Comparison of ENCODE assay signal across 9 cellular contexts in the genomic region with DNA sequence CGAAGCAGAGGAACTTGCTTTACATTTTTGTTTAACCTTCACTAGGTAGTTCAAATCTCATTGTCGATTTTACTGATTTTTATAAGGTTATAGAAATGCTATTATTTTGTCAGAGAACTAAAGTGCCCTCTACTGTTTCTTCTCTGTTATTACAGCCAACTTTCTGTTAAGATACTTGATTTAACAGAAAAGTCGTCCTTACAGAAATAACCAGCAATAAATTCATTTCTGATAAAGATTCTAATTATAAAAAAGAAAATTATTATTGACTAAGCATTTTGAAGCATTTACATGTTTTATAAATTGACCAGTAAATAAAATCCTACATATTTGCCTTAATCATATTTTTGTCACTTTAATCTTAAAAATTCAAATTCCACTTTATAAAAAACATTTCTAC.
DNase-seq lines count a peak whose midpoint lies in the region; ATAC-seq, FAIRE-seq and TF ChIP-seq lines count a peak whose summit lies in the region.
"Had no signal": no experiment of that assay in that cellular context is flagged by ENCODE, and none has a peak within 500 bp of the region (broad histone marks: within the 10 kb centered on the region; RNA-seq: fewer than 3 reads in every experiment).

No MANE protein-coding gene starts in this region.

- no peak overlapping the region for H3K4me3 Mint-ChIP-seq in astrocyte (ENCODE audit: unreplicated experiment)
- H3K4me3 Mint-ChIP-seq: T-helper 1 cell treated with Interleukin-12 subunit alpha and Interleukin-12 subunit beta and Interleukin-4 antibody, amounts not matched to agents 30 μg/mL and 1 μg/mL, for 36 hours had no signal

- TF ChIP-seq CTCF in GM10248 (IDR thresholded peaks at IDR 0.05; ENCODE audit: control extremely low read depth, extremely low read depth, low read depth, missing control alignments) (peak; percentile 56), astrocyte (IDR thresholded peaks at IDR 0.05; ENCODE audit: insufficient read depth, low read depth, low read length) (peak; percentile 63), HepG2 (CRISPR knock-in tag; IDR thresholded peaks at IDR 0.05) (peak; percentile 37; the same call in 1 of the 2 replicates)

- ATAC-seq in HepG2 (no peak), GM18858 (IDR thresholded peaks at IDR 0.05; ENCODE audit: unreplicated experiment) (no peak), GM21515 (IDR thresholded peaks at IDR 0.05; ENCODE audit: unreplicated experiment) (no peak)

- no peak for TF ChIP-seq POLR2A in HepG2 (IDR thresholded peaks at IDR 0.05; ENCODE audit: insufficient read depth in 1 of 2, low read depth in 2 of 2, low read length in 2 of 2)

- H3K9ac ChIP-seq in astrocyte (ENCODE audit: low read length) (no peak overlapping the region), HepG2 (ENCODE audit: insufficient read depth, low read depth, low read length) (no peak overlapping the region)

- TF ChIP-seq RAD21 in HepG2 (CRISPR knock-in tag; IDR thresholded peaks at IDR 0.05), result no peak

- no peak overlapping the region for H3K27ac Mint-ChIP-seq in astrocyte (ENCODE audit: unreplicated experiment)
- H3K27ac Mint-ChIP-seq: T-helper 1 cell treated with Interleukin-12 subunit alpha and Interleukin-12 subunit beta and Interleukin-4 antibody, amounts not matched to agents 30 μg/mL and 1 μg/mL, for 36 hours had no signal

- H2AFZ ChIP-seq in astrocyte (ENCODE audit: low read depth, low read length), result no peak overlapping the region
- no peak overlapping the region for H2AFZ ChIP-seq in HepG2 (ENCODE audit: low read length)

- no peaks in the 10 kb centered on the region for H3K9me3 Mint-ChIP-seq in astrocyte (ENCODE audit: unreplicated experiment)
- H3K9me3 Mint-ChIP-seq: T-helper 1 cell treated with Interleukin-12 subunit alpha and Interleukin-12 subunit beta and Interleukin-4 antibody, amounts not matched to agents 30 μg/mL and 1 μg/mL, for 36 hours had no signal

- in situ Hi-C loops in HepG2 (cut with HindIII; ENCODE audit: extremely low pct_ligation_motif_present, low pct_unique_long_range_greater_than_20kb), result no loop called here

- intact Hi-C loops in HepG2 (cut with micrococcal nuclease; ENCODE audit: unreplicated experiment), result loop anchor here (1.0 to 2.0 kb wide), 2 partner anchors 61 to 158 kb away; partner anchors contain the start of gene OGFRL1

- H3K4me2 ChIP-seq in astrocyte (ENCODE audit: low read length), result no peak overlapping the region
- no peak overlapping the region for H3K4me2 ChIP-seq in HepG2 (ENCODE audit: low read depth, low read length)

- FAIRE-seq in astrocyte (lab: Jason Lieb, UNC) (peak; percentile 54), HepG2 (lab: Jason Lieb, UNC) (no peak)

- H4K20me1 ChIP-seq in astrocyte (ENCODE audit: insufficient read depth, low read length) (no peaks in the 10 kb centered on the region), HepG2 (ENCODE audit: insufficient read depth, low read length) (no peaks in the 10 kb centered on the region)

- H3K27me3 Mint-ChIP-seq in astrocyte (ENCODE audit: low read depth, unreplicated experiment), result no peaks in the 10 kb centered on the region

- no TSS peak for BruUV-seq in HepG2 (replicated peaks; lab: Mats Ljungman, UMichigan)

- H3K36me3 ChIP-seq in astrocyte (ENCODE audit: insufficient read depth, low read length) (no peaks in the 10 kb centered on the region), HepG2 (replicated peaks in 1 of 2; ENCODE audit: control insufficient read depth in 1 of 2, insufficient read depth in 2 of 2, low read length in 2 of 2) (no peaks in the 10 kb centered on the region)

- CTCF ChIA-PET in GM10248 (lab: Yijun Ruan, JAX), result interaction anchor here (2.5 kb wide), 1 partner anchor 159 kb away, joined by 8 read pairs; no protein-coding TSS in a partner anchor
- CTCF ChIA-PET in HepG2 (lab: Yijun Ruan, JAX; ENCODE audit: low intra/inter-chr PET ratio, low total read pairs), result interaction anchor here (1.7 kb wide), 1 partner anchor 158 kb away, joined by 7 read pairs; no protein-coding TSS in a partner anchor

- H3K79me2 ChIP-seq in astrocyte (ENCODE audit: insufficient read depth, low read length) (no peaks in the 10 kb centered on the region), HepG2 (ENCODE audit: insufficient read depth, low read length) (no peaks in the 10 kb centered on the region)

- H3K9me3 ChIP-seq in astrocyte (ENCODE audit: insufficient read depth, low read depth, low read length), result no peaks in the 10 kb centered on the region
- H3K9me3 ChIP-seq in HepG2 (ENCODE audit: low read length), result no peaks in the 10 kb centered on the region

- H3K27ac ChIP-seq in astrocyte (ENCODE audit: low read depth, low read length) (peak overlapping the region; percentile 56), HepG2 (ENCODE audit: extremely low read length, insufficient read depth, low read length) (no peak overlapping the region)

- no peaks in the 10 kb centered on the region for H3K27me3 ChIP-seq in astrocyte (ENCODE audit: insufficient read depth, low read length)
- H3K27me3 ChIP-seq in HepG2 (ENCODE audit: control insufficient read depth in 1 of 2, insufficient read depth in 2 of 2, low read length in 2 of 2), result no peaks in the 10 kb centered on the region

- peak; percentile 8 for DNase-seq in GM10248 (ENCODE audit: extremely low spot score)
- DNase-seq in NCI-H1105 (lab: John Stamatoyannopoulos, UW), result peak; percentile 20
- DNase-seq in astrocyte (ENCODE audit: low read depth), result no peak
- DNase-seq in HepG2 (ENCODE audit: low spot score), result peak; percentile 2
- no peak for DNase-seq in activated CD4-positive, alpha-beta T cell treated with anti-CD3 and anti-CD28 coated beads for 48 hours
- DNase-seq in occipital lobe (lab: John Stamatoyannopoulos, UW), result no peak

- WGBS in HepG2 (ENCODE audit: low lambda C conversion rate), result 2% methylated on average over 3 of the region's 3 CpGs

- no peaks in the 10 kb centered on the region for H3K36me3 Mint-ChIP-seq in astrocyte (ENCODE audit: low read depth, unreplicated experiment)

- POLR2A ChIA-PET in GM10248 (lab: Yijun Ruan, JAX) (no interaction called here), HepG2 (lab: Yijun Ruan, JAX) (no interaction called here)

- H3K4me1 Mint-ChIP-seq in astrocyte (ENCODE audit: low read depth, unreplicated experiment), result no peaks in the 10 kb centered on the region

- H3K4me1 ChIP-seq in astrocyte (ENCODE audit: insufficient read depth, low read length) (peaks cover 9% of the 10 kb centered on the region), HepG2 (ENCODE audit: insufficient read depth, low read length) (no peaks in the 10 kb centered on the region)

- H3K4me3 ChIP-seq in astrocyte (ENCODE audit: insufficient read depth, low read depth, low read length) (no peak overlapping the region), HepG2 (replicated peaks in 1 of 3; ENCODE audit: insufficient read depth in 1 of 3, low read depth in 2 of 3, low read length in 3 of 3) (no peak overlapping the region)

- TF ChIP-seq EP300 in HepG2 (IDR thresholded peaks at IDR 0.05; ENCODE audit: low read depth in 2 of 2, low read length in 2 of 2) (no peak), HepG2 (CRISPR knock-in tag; IDR thresholded peaks at IDR 0.05; ENCODE audit: borderline replicate concordance) (no peak)

TF ChIP-seq in HepG2, 621 proteins besides CTCF, POLR2A, EP300 and RAD21:
- TF ChIP-seq IKZF4 (CRISPR knock-in tag; IDR thresholded peaks at IDR 0.05; ENCODE audit: borderline replicate concordance, low read depth, not compliant biosample characterization) (no peak), GTF2F1 (IDR thresholded peaks at IDR 0.05; ENCODE audit: low read length) (no peak), STAG1 (CRISPR knock-in tag; IDR thresholded peaks at IDR 0.05) (peak; percentile 37)

Comparison
In these comparisons a context has a peak if more than half of its experiments do, and no peak if none do; other contexts are left out.
1. DNase-seq: peak in GM10248 (single experiment), NCI-H1105 (single experiment) and HepG2 (single experiment); none in astrocyte (single experiment), activated CD4-positive, alpha-beta T cell treated with anti-CD3 and anti-CD28 coated beads for 48 hours (single experiment) and occipital lobe (single experiment).
2. Peak in every context shown above with its lines, with median percentiles within 50 percentile points of each other: CTCF ChIP-seq.